In genomic region chr2:231680284-231680991, GRCh38 we compare ENCODE assay signal across 8 cellular contexts. TPM values are rescaled to one million over a fixed set of nuclear protein-coding genes. Genes with fewer than 3 reads are reported as not detected.
DNase-seq lines count a peak whose midpoint lies in the region; ATAC-seq and TF ChIP-seq lines count a peak whose summit lies in the region.

No MANE protein-coding gene starts in this region.

- 47 to 53% methylated on average over 31 to 36 of the region's 39 CpGs for WGBS in tibial nerve, 2 donors

- H3K36me3 ChIP-seq in adipocyte (ENCODE audit: control insufficient read depth, insufficient read depth, low read length, severe bottlenecking) = no peaks in the 10 kb centered on the region
- no peaks in the 10 kb centered on the region for H3K36me3 ChIP-seq in tibial nerve

- peak overlapping the region; percentile 81 for H3K9ac ChIP-seq in adipocyte (ENCODE audit: low read length)

- TF ChIP-seq POLR2A in tibial nerve (IDR thresholded peaks at IDR 0.05) = no peak

- peak overlapping the region; percentile 70 for H3K4me3 ChIP-seq in adipocyte (ENCODE audit: low read length)
- peak overlapping the region; percentile 52 to 61 (median 58) for H3K4me3 ChIP-seq in tibial nerve

- H3K4me1 ChIP-seq in adipocyte (ENCODE audit: control insufficient read depth, insufficient read depth, low read length) (peaks cover 6% of the 10 kb centered on the region), tibial nerve (peaks cover 0 to 33% (median 10%) of the 10 kb centered on the region in 4 donors)

- DNase-seq in DMS153 (lab: John Stamatoyannopoulos, UW) (peak; percentile 94), adipocyte (ENCODE audit: low read depth) (no peak), left colon (peak; percentile 72 to 75), tibial nerve (ENCODE audit: low spot score in 2 of 2) (no peak), NCI-H526 treated with DMSO at 0.1 percent for 48 hours (lab: John Stamatoyannopoulos, UW) (no peak), midbrain (lab: John Stamatoyannopoulos, UW) (no peak)
- DNase-seq in activated CD4-positive, alpha-beta T cell treated with anti-CD3 and anti-CD28 coated beads, Interleukin-2, amount 50 U/mL, for 1 hour = no peak

- H3K27ac ChIP-seq in tibial nerve = peak overlapping the region; percentile 89 to 99 (median 94)

- H3K27me3 ChIP-seq in adipocyte (replicated peaks; ENCODE audit: control insufficient read depth, insufficient read depth, low read length) = no peaks in the 10 kb centered on the region
- no peaks in the 10 kb centered on the region for H3K27me3 ChIP-seq in tibial nerve

- intact Hi-C loops in left colon (cut with DNase I, micrococcal nuclease) = no loop called here

- ATAC-seq in HG03432 (IDR thresholded peaks at IDR 0.05; ENCODE audit: unreplicated experiment) (peak; percentile 28), left colon (peak; percentile 75)

- no peaks in the 10 kb centered on the region for H3K9me3 ChIP-seq in adipocyte (ENCODE audit: control insufficient read depth, low read length)
- H3K9me3 ChIP-seq in tibial nerve = no peaks in the 10 kb centered on the region

- no peak for TF ChIP-seq EP300 in tibial nerve (IDR thresholded peaks at IDR 0.05)

- TF ChIP-seq CTCF in tibial nerve (IDR thresholded peaks at IDR 0.05) = no peak

RNA-seq across cellular contexts. Expression of gene PTMA, which starts 27.9 kb away (rescaled TPM):
- total RNA-seq in left colon = 100 to 1,000 TPM; 775 to 846 TPM
- total RNA-seq in tibial nerve = 1,000 to 10,000 TPM in 1 of 4 donors, 100 to 1,000 TPM in 3; 622 to 1,472 (median 817) TPM

Comparison
In these comparisons a context has a peak if more than half of its experiments do, and no peak if none do; other contexts are left out.
1. DNase-seq: peak in DMS153 (single experiment) and left colon (2 of 2); none in adipocyte (single experiment), tibial nerve (0 of 2), NCI-H526 treated with DMSO at 0.1 percent for 48 hours (single experiment), midbrain (single experiment) and activated CD4-positive, alpha-beta T cell treated with anti-CD3 and anti-CD28 coated beads, Interleukin-2, amount 50 U/mL, for 1 hour (single experiment).